In genomic region chr2:191045141-191045540, GRCh38 we compare ENCODE assay signal across 21 cellular contexts. TPM values are rescaled to one million over a fixed set of nuclear protein-coding genes. Genes with fewer than 3 reads are reported as not detected.
A peak's percentile ranks its signal among the peaks of the same experiment; 100 is the strongest.
DNase-seq lines count a peak whose midpoint lies in the region; ATAC-seq and TF ChIP-seq lines count a peak whose summit lies in the region.
"Had no signal": no experiment of that assay in that cellular context is flagged by ENCODE, and none has a peak within 500 bp of the region (broad histone marks: within the 10 kb centered on the region; RNA-seq: fewer than 3 reads in every experiment).

No MANE protein-coding gene starts in this region.

- no peak overlapping the region for H2AK9ac ChIP-seq in IMR-90 (replicated peaks; ENCODE audit: low read depth, low read length, poor library complexity)

- peak overlapping the region; percentile 86; the same call in 1 of the 2 replicates for H3K14ac ChIP-seq in IMR-90 (replicated peaks; ENCODE audit: low read depth, low read length)

- BruUV-seq in IMR-90 (replicated peaks; lab: Mats Ljungman, UMichigan) = no TSS peak

- H2AK5ac ChIP-seq in IMR-90 (ENCODE audit: low read depth, low read length) = peak overlapping the region; percentile 75; the same call in 1 of the 2 replicates

- H2BK5ac ChIP-seq in IMR-90 (ENCODE audit: low read depth, low read length, poor library complexity, severe bottlenecking) = peak overlapping the region; percentile 79

- H3K4ac ChIP-seq in IMR-90 (ENCODE audit: low read depth, low read length) = peak overlapping the region; percentile 73

- peaks cover 51% of the 10 kb centered on the region for H3K36me3 Mint-ChIP-seq in CD8-positive, alpha-beta T cell
- H3K36me3 Mint-ChIP-seq in effector memory CD8-positive, alpha-beta T cell (ENCODE audit: insufficient read depth) = peaks cover 29% of the 10 kb centered on the region
- peaks cover 2% of the 10 kb centered on the region for H3K36me3 Mint-ChIP-seq in activated CD4-positive, alpha-beta T cell treated with anti-CD3 and anti-CD28 coated beads for 36 hours (ENCODE audit: low read depth)

- DNase-seq in CD8-positive, alpha-beta T cell = no peak
- peak; percentile 46 for DNase-seq in IMR-90
- DNase-seq in effector memory CD8-positive, alpha-beta T cell = no peak
- DNase-seq in osteoblast (ENCODE audit: insufficient read length, low spot score, missing footprints) = no peak
- DNase-seq in activated CD4-positive, alpha-beta T cell treated with anti-CD3 and anti-CD28 coated beads for 36 hours = no peak
- DNase-seq in NCI-H2107 (lab: John Stamatoyannopoulos, UW) = no peak
- no peak for DNase-seq in esophagus muscularis mucosa (ENCODE audit: extremely low spot score)
- DNase-seq: C1 segment of cervical spinal cord, DMS79, MV-4-11, NCI-H1417, NCI-H187, NCI-H226, NCI-H524, NCI-H82, OCI-M1, SHP77 treated with DMSO at 0.1 percent for 48 hours had no signal

- H3K27me3 Mint-ChIP-seq in CD8-positive, alpha-beta T cell (ENCODE audit: low read depth) = no peaks in the 10 kb centered on the region
- no peaks in the 10 kb centered on the region for H3K27me3 Mint-ChIP-seq in effector memory CD8-positive, alpha-beta T cell
- H3K27me3 Mint-ChIP-seq in activated CD4-positive, alpha-beta T cell treated with anti-CD3 and anti-CD28 coated beads for 36 hours = no peaks in the 10 kb centered on the region

- in situ Hi-C loops in IMR-90 (cut with MboI; ENCODE audit: low sequenced_read_pairs) = no loop called here

- POLR2A ChIA-PET in CD8-positive, alpha-beta T cell (lab: Charles Lee) = no interaction called here
- POLR2A ChIA-PET in IMR-90 (lab: Charles Lee; ENCODE audit: unreplicated experiment) = no interaction called here
- POLR2A ChIA-PET in activated CD4-positive, alpha-beta T cell treated with anti-CD3 and anti-CD28 coated beads for 36 hours (lab: Charles Lee) = no interaction called here

- H3K27me3 ChIP-seq in CD8-positive, alpha-beta T cell (ENCODE audit: insufficient read depth, low read length) = no peaks in the 10 kb centered on the region
- H3K27me3 ChIP-seq in IMR-90 (ENCODE audit: control insufficient read depth, insufficient read depth, low read length) (no peaks in the 10 kb centered on the region), osteoblast (ENCODE audit: insufficient read depth, low read length) (no peaks in the 10 kb centered on the region), esophagus muscularis mucosa (peaks cover 0 to 3% (median 0%) of the 10 kb centered on the region in 4 donors)

- H4K20me1 ChIP-seq in IMR-90 (ENCODE audit: insufficient read depth, low read length) (no peaks in the 10 kb centered on the region; the same call in 1 of the 2 replicates), osteoblast (ENCODE audit: insufficient read depth, low read length) (no peaks in the 10 kb centered on the region)

- no peak for TF ChIP-seq RAD21 in IMR-90 (IDR thresholded peaks at IDR 0.05; ENCODE audit: low read length)

- H2AFZ ChIP-seq in IMR-90 (replicated peaks; ENCODE audit: low read length, poor library complexity) = no peak overlapping the region
- no peak overlapping the region for H2AFZ ChIP-seq in osteoblast (ENCODE audit: low read length)

- H2BK120ac ChIP-seq in IMR-90 (ENCODE audit: low read depth, low read length) = peak overlapping the region; percentile 56; the same call in 1 of the 2 replicates

- peak overlapping the region; percentile 77; the same call in 1 of the 3 replicates for H2BK15ac ChIP-seq in IMR-90 (ENCODE audit: low read depth, low read length)

- H3K9me1 ChIP-seq in IMR-90 (ENCODE audit: insufficient read depth, low read length) = peaks cover 5% of the 10 kb centered on the region; the same call in 1 of the 2 replicates

- H3K4me3 Mint-ChIP-seq in CD8-positive, alpha-beta T cell = no peak overlapping the region
- H3K4me3 Mint-ChIP-seq in effector memory CD8-positive, alpha-beta T cell = no peak overlapping the region
- no peak overlapping the region for H3K4me3 Mint-ChIP-seq in activated CD4-positive, alpha-beta T cell treated with anti-CD3 and anti-CD28 coated beads for 36 hours

- peak overlapping the region; percentile 49 to 65; a peak in 3 of 4 replicates for H4K8ac ChIP-seq in IMR-90 (ENCODE audit: low read depth in 2 of 2, low read length in 2 of 2)

- H4K91ac ChIP-seq in IMR-90 (ENCODE audit: insufficient read depth, low read depth, low read length) = peak overlapping the region; percentile 75

- no peak overlapping the region for H4K5ac ChIP-seq in IMR-90 (ENCODE audit: low read depth, low read length)

- no peak overlapping the region for H3K9ac ChIP-seq in IMR-90 (ENCODE audit: low read depth, low read length)
- H3K9ac ChIP-seq: KMS-11 had no signal

- H3K4me1 ChIP-seq in CD8-positive, alpha-beta T cell (ENCODE audit: insufficient read depth, low read length) = no peaks in the 10 kb centered on the region
- peaks cover 17% of the 10 kb centered on the region for H3K4me1 ChIP-seq in IMR-90 (ENCODE audit: control insufficient read depth, insufficient read depth, low read length)
- H3K4me1 ChIP-seq in osteoblast (ENCODE audit: insufficient read depth, low read length) = peaks cover 65% of the 10 kb centered on the region
- peaks cover 0 to 17% (median 8%) of the 10 kb centered on the region in 4 donors for H3K4me1 ChIP-seq in esophagus muscularis mucosa

- H3K36me3 ChIP-seq in CD8-positive, alpha-beta T cell (ENCODE audit: insufficient read depth, low read length) = no peaks in the 10 kb centered on the region
- H3K36me3 ChIP-seq in IMR-90 (ENCODE audit: control insufficient read depth, insufficient read depth, low read length) (no peaks in the 10 kb centered on the region), osteoblast (ENCODE audit: insufficient read depth, low read length) (no peaks in the 10 kb centered on the region), esophagus muscularis mucosa (no peaks in the 10 kb centered on the region)
- H3K36me3 ChIP-seq: HAP-1 had no signal

- H3K4me2 ChIP-seq in IMR-90 (ENCODE audit: low read depth, low read length) = peak overlapping the region; percentile 13; the same call in 1 of the 2 replicates
- H3K4me2 ChIP-seq in osteoblast (ENCODE audit: insufficient read depth, low read length) = peak overlapping the region; percentile 7
- H3K4me2 ChIP-seq: KMS-11 had no signal

- peak overlapping the region; percentile 28 for H3K27ac Mint-ChIP-seq in CD8-positive, alpha-beta T cell
- H3K27ac Mint-ChIP-seq in effector memory CD8-positive, alpha-beta T cell = peak overlapping the region; percentile 20 to 32
- H3K27ac Mint-ChIP-seq in activated CD4-positive, alpha-beta T cell treated with anti-CD3 and anti-CD28 coated beads for 36 hours = no peak overlapping the region

- no peaks in the 10 kb centered on the region for H3K9me3 ChIP-seq in CD8-positive, alpha-beta T cell (ENCODE audit: low read length)
- peaks cover 3% of the 10 kb centered on the region for H3K9me3 ChIP-seq in IMR-90 (ENCODE audit: control insufficient read depth, insufficient read depth, low read length)
- no peaks in the 10 kb centered on the region for H3K9me3 ChIP-seq in osteoblast (ENCODE audit: low read depth, low read length)
- no peaks in the 10 kb centered on the region for H3K9me3 ChIP-seq in esophagus muscularis mucosa
- H3K9me3 ChIP-seq: HAP-1 had no signal

- TF ChIP-seq POLR2A in IMR-90 (IDR thresholded peaks at IDR 0.05; ENCODE audit: low read depth, low read length) = no peak
- TF ChIP-seq POLR2A in esophagus muscularis mucosa (IDR thresholded peaks at IDR 0.05; ENCODE audit: low read depth) = no peak

- H3K79me2 ChIP-seq in osteoblast (ENCODE audit: insufficient read depth, low read length) = no peaks in the 10 kb centered on the region

- 0% methylated on average over 1 of the region's 1 CpG; no CpG with 5 or more reads in 1 of the 2 experiments for WGBS in IMR-90 (ENCODE audit: extremely low coverage in 2 of 2, insufficient read length in 1 of 2), 2 experiments
- 88% methylated on average over 1 of the region's 1 CpG for WGBS in esophagus muscularis mucosa

- ATAC-seq in CD8-positive, alpha-beta T cell = no peak
- ATAC-seq in IMR-90 (ENCODE audit: low read depth) = peak; percentile 32
- no peak for ATAC-seq in effector memory CD8-positive, alpha-beta T cell (replicated peaks)
- ATAC-seq in activated CD4-positive, alpha-beta T cell treated with anti-CD3 and anti-CD28 coated beads for 36 hours = no peak
- no peak for ATAC-seq in HG02610 (IDR thresholded peaks at IDR 0.05; ENCODE audit: unreplicated experiment)
- ATAC-seq: SK-N-SH treated with all-trans-retinoic acid at 6 μM for 48 hours had no signal

- no peak overlapping the region for H3K56ac ChIP-seq in IMR-90 (ENCODE audit: extremely low read depth, insufficient read depth, low read length)

- no peak overlapping the region for H3K4me3 ChIP-seq in CD8-positive, alpha-beta T cell (ENCODE audit: low read depth, low read length)
- H3K4me3 ChIP-seq in IMR-90 (ENCODE audit: insufficient read depth, low read depth, low read length) (no peak overlapping the region), osteoblast (ENCODE audit: insufficient read depth, low read length) (no peak overlapping the region), esophagus muscularis mucosa (no peak overlapping the region)
- H3K4me3 ChIP-seq: HAP-1 had no signal

- H3K27ac ChIP-seq in CD8-positive, alpha-beta T cell (ENCODE audit: low read depth, low read length) = no peak overlapping the region
- H3K27ac ChIP-seq in IMR-90 (ENCODE audit: insufficient read depth, low read length) = peak overlapping the region; percentile 51; the same call in 1 of the 2 replicates
- peak overlapping the region; percentile 96 for H3K27ac ChIP-seq in osteoblast (ENCODE audit: low read depth, low read length)
- no peak overlapping the region for H3K27ac ChIP-seq in esophagus muscularis mucosa (replicated peaks in 1 of 4)
- H3K27ac ChIP-seq: KMS-11 had no signal

- CTCF ChIA-PET in CD8-positive, alpha-beta T cell (lab: Charles Lee) = no interaction called here
- CTCF ChIA-PET in IMR-90 (lab: Yijun Ruan, JAX) = no interaction called here
- CTCF ChIA-PET in activated CD4-positive, alpha-beta T cell treated with anti-CD3 and anti-CD28 coated beads for 36 hours (lab: Charles Lee) = interaction anchor here (0.7 to 1.4 kb wide), 3 partner anchors 17 to 110 kb away, joined by 3 to 8 read pairs (median 5); no protein-coding TSS in a partner anchor

- H3K18ac ChIP-seq in IMR-90 (ENCODE audit: low read depth, low read length) = no peak overlapping the region; the same call in 1 of the 2 replicates

- no peak overlapping the region for H3K23ac ChIP-seq in IMR-90 (ENCODE audit: low read depth, low read length)

- H3K9me3 Mint-ChIP-seq in CD8-positive, alpha-beta T cell = no peaks in the 10 kb centered on the region
- no peaks in the 10 kb centered on the region for H3K9me3 Mint-ChIP-seq in effector memory CD8-positive, alpha-beta T cell
- H3K9me3 Mint-ChIP-seq in activated CD4-positive, alpha-beta T cell treated with anti-CD3 and anti-CD28 coated beads for 36 hours (ENCODE audit: low read depth) = no peaks in the 10 kb centered on the region

- intact Hi-C loops in CD8-positive, alpha-beta T cell (cut with DNase I, micrococcal nuclease) = loop anchor here in 1 of 2 experiments (10.0 kb wide), 1 partner anchor 1120 kb away; no protein-coding TSS in a partner anchor
- intact Hi-C loops in IMR-90 (cut with micrococcal nuclease) = loop anchor here (5.0 kb wide), 1 partner anchor 33 kb away; the partner anchor contains the start of gene STAT1
- intact Hi-C loops in activated CD4-positive, alpha-beta T cell treated with anti-CD3 and anti-CD28 coated beads for 36 hours (cut with DNase I, micrococcal nuclease) = loop anchor here in 1 of 2 experiments (10.0 kb wide), 1 partner anchor 270 kb away; no protein-coding TSS in a partner anchor
- intact Hi-C loops in esophagus muscularis mucosa (cut with DNase I) = no loop called here

- no peak for TF ChIP-seq EP300 in esophagus muscularis mucosa (IDR thresholded peaks at IDR 0.05)

- H3K79me1 ChIP-seq in IMR-90 (ENCODE audit: low read depth in 1 of 2, low read length in 2 of 2) = no peaks in the 10 kb centered on the region

- no peak for TF ChIP-seq CTCF in CD8-positive, alpha-beta T cell (IDR thresholded peaks at IDR 0.05)
- TF ChIP-seq CTCF in IMR-90 (conservative IDR thresholded peaks at IDR 0.05; ENCODE audit: low read depth, low read length) = no peak
- no peak for TF ChIP-seq CTCF in osteoblast (IDR thresholded peaks at IDR 0.05; ENCODE audit: extremely low read depth, low read depth, low read length)
- no peak for TF ChIP-seq CTCF in esophagus muscularis mucosa (IDR thresholded peaks at IDR 0.05)

- dilution Hi-C loops in IMR-90 (cut with HindIII; ENCODE audit: low sequenced_read_pairs, unreplicated experiment) = no loop called here

- H2BK20ac ChIP-seq in IMR-90 (ENCODE audit: low read depth, low read length) = peak overlapping the region; percentile 88

- peaks cover 10% of the 10 kb centered on the region for H3K4me1 Mint-ChIP-seq in CD8-positive, alpha-beta T cell (ENCODE audit: low read depth)
- H3K4me1 Mint-ChIP-seq in effector memory CD8-positive, alpha-beta T cell (ENCODE audit: low read depth in 2 of 2) = peaks cover 15 to 16% of the 10 kb centered on the region in 2 donors
- peaks cover 7% of the 10 kb centered on the region for H3K4me1 Mint-ChIP-seq in activated CD4-positive, alpha-beta T cell treated with anti-CD3 and anti-CD28 coated beads for 36 hours

RNA-seq across cellular contexts. Expression of gene STAT1, which starts 31.2 kb away (rescaled TPM):
- total RNA-seq in CD8-positive, alpha-beta T cell = 10 to 100 TPM; 66.7 to 69.9 TPM
- 67.9 and 80.3 TPM in 2 replicates for total RNA-seq in IMR-90 (2012; rRNA removed)
- 42.6 and 43.2 TPM in 2 replicates for polyA plus RNA-seq in IMR-90 (2012; rRNA removed)
- 17.3 and 19.3 TPM in 2 replicates for polyA plus RNA-seq in IMR-90 (2012; cell fraction: cytosol; rRNA removed)
- polyA plus RNA-seq in IMR-90 (2012; cell fraction: nucleus; rRNA removed; ENCODE audit: low replicate concordance) = 17.0 and 40.3 TPM in 2 replicates
- 447 and 530 TPM in 2 replicates for total RNA-seq in osteoblast
- 100 to 1,000 TPM; 317 to 343 TPM for total RNA-seq in activated CD4-positive, alpha-beta T cell treated with anti-CD3 and anti-CD28 coated beads for 36 hours
- 10 to 100 TPM; 44.2 to 57.3 (median 48.6) TPM for total RNA-seq in esophagus muscularis mucosa

Comparison
In these comparisons a context has a peak if more than half of its experiments do, and no peak if none do; other contexts are left out.
1. H3K27ac ChIP-seq: peak in IMR-90 (single experiment) and osteoblast (single experiment); none in CD8-positive, alpha-beta T cell (single experiment) and esophagus muscularis mucosa (0 of 4).